ENCODE assay signal across 19 cellular contexts in genomic region chr6:134593024-134593423, GRCh38.
A peak's percentile ranks its signal among the peaks of the same experiment; 100 is the strongest.
DNase-seq lines count a peak whose midpoint lies in the region; ATAC-seq and TF ChIP-seq lines count a peak whose summit lies in the region.
"Had no signal": no experiment of that assay in that cellular context is flagged by ENCODE, and none has a peak within 500 bp of the region (broad histone marks: within the 10 kb centered on the region; RNA-seq: fewer than 3 reads in every experiment).

No MANE protein-coding gene starts in this region.

- BruUV-seq in mammary epithelial cell (replicated peaks; lab: Mats Ljungman, UMichigan) = no TSS peak

- DNase-seq in mammary epithelial cell = no peak
- DNase-seq in globus pallidus (ENCODE audit: low spot score) = peak; percentile 23
- no peak for DNase-seq in foreskin fibroblast
- no peak for DNase-seq in sciatic nerve (ENCODE audit: low spot score)
- no peak for DNase-seq in COLO668 (lab: John Stamatoyannopoulos, UW; ENCODE audit: unreplicated experiment)
- DNase-seq: BE2C, DMS79, NCI-H1105, NCI-H1694, NCI-H2081, NCI-H2171, NCI-H446, NCI-H526, OCI-M1 had no signal

- intact Hi-C loops in mammary epithelial cell (cut with micrococcal nuclease) (no loop called here), sciatic nerve (cut with DNase I) (no loop called here)

- H2AFZ ChIP-seq in mammary epithelial cell (ENCODE audit: low read depth, low read length) = peak overlapping the region; percentile 28
- peak overlapping the region; percentile 10 for H2AFZ ChIP-seq in parathyroid adenoma

- H3K9me3 ChIP-seq in HEK293 (ENCODE audit: control insufficient read depth, insufficient read depth, low read depth, low read length) = no peaks in the 10 kb centered on the region
- no peaks in the 10 kb centered on the region for H3K9me3 ChIP-seq in mammary epithelial cell (replicated peaks; ENCODE audit: insufficient read depth, low read length)
- no peaks in the 10 kb centered on the region for H3K9me3 ChIP-seq in parathyroid adenoma (ENCODE audit: control insufficient read depth, low read length)
- H3K9me3 ChIP-seq: BE2C had no signal

- H3K36me3 ChIP-seq in HEK293 (ENCODE audit: control insufficient read depth in 2 of 2, insufficient read depth in 1 of 2, low read length in 2 of 2) (no peaks in the 10 kb centered on the region), mammary epithelial cell (ENCODE audit: insufficient read depth, low read length) (no peaks in the 10 kb centered on the region), parathyroid adenoma (ENCODE audit: control insufficient read depth, insufficient read depth, low read length) (no peaks in the 10 kb centered on the region)
- H3K36me3 ChIP-seq: BE2C had no signal

- H3K79me2 ChIP-seq in mammary epithelial cell (ENCODE audit: insufficient read depth, low read length) (no peaks in the 10 kb centered on the region), parathyroid adenoma (no peaks in the 10 kb centered on the region)

- H3K27me3 ChIP-seq in mammary epithelial cell (ENCODE audit: insufficient read depth, low read length) (no peaks in the 10 kb centered on the region), parathyroid adenoma (ENCODE audit: control insufficient read depth, insufficient read depth, low read length) (no peaks in the 10 kb centered on the region)
- H3K27me3 ChIP-seq: BE2C had no signal

- CTCF ChIA-PET in HEK293 (lab: Yijun Ruan, JAX) (interaction anchor here (0.6 kb wide), 2 partner anchors 38 to 348 kb away, joined by 3 read pairs; no protein-coding TSS in a partner anchor), mammary epithelial cell (lab: Charles Lee; ENCODE audit: low non-redundant PET) (no interaction called here)

- 0% methylated on average over 1 of the region's 1 CpG for WGBS in mammary epithelial cell (ENCODE audit: low coverage, missing lambda C conversion rate)

- H3K9ac ChIP-seq in mammary epithelial cell (ENCODE audit: insufficient read depth, low read length) (no peak overlapping the region), parathyroid adenoma (no peak overlapping the region)
- H3K9ac ChIP-seq: KMS-11 had no signal

- in situ Hi-C loops in mammary epithelial cell (cut with MboI; ENCODE audit: low sequenced_read_pairs in 2 of 2) = no loop called here

- POLR2A ChIA-PET in HEK293 (lab: Yijun Ruan, JAX) = no interaction called here

- H4K20me1 ChIP-seq in mammary epithelial cell (ENCODE audit: insufficient read depth, low read length) = no peaks in the 10 kb centered on the region

- H3K4me1 ChIP-seq in HEK293 (ENCODE audit: control insufficient read depth, insufficient read depth, low read length) (no peaks in the 10 kb centered on the region), mammary epithelial cell (ENCODE audit: insufficient read depth, low read length) (peaks cover 24% of the 10 kb centered on the region), parathyroid adenoma (peaks cover 5% of the 10 kb centered on the region)
- H3K4me1 ChIP-seq: BE2C had no signal

- H3K27ac ChIP-seq in HEK293 (ENCODE audit: extremely low read depth, low read depth, low read length) = no peak overlapping the region
- H3K27ac ChIP-seq in mammary epithelial cell (ENCODE audit: insufficient read depth, low read depth, low read length) = no peak overlapping the region
- no peak overlapping the region for H3K27ac ChIP-seq in parathyroid adenoma
- H3K27ac ChIP-seq: KMS-11 had no signal

- no peak for ATAC-seq in GM21423 (IDR thresholded peaks at IDR 0.05; ENCODE audit: unreplicated experiment)
- ATAC-seq in sciatic nerve = no peak
- ATAC-seq: Right ventricle myocardium inferior had no signal

- no peak overlapping the region for H3K4me2 ChIP-seq in mammary epithelial cell (ENCODE audit: insufficient read depth, low read depth, low read length)
- H3K4me2 ChIP-seq in parathyroid adenoma (ENCODE audit: low read length) = no peak overlapping the region
- H3K4me2 ChIP-seq: KMS-11 had no signal

- H3K4me3 ChIP-seq in HEK293 (ENCODE audit: low read depth, low read length) = no peak overlapping the region
- no peak overlapping the region for H3K4me3 ChIP-seq in mammary epithelial cell (replicated peaks in 1 of 3; ENCODE audit: insufficient read depth in 1 of 3, low read depth in 2 of 3, low read length in 3 of 3)
- H3K4me3 ChIP-seq in parathyroid adenoma (ENCODE audit: low read depth, low read length) = no peak overlapping the region
- no peak overlapping the region for H3K4me3 ChIP-seq in foreskin fibroblast (ENCODE audit: low read depth in 1 of 2, low read length in 2 of 2)

- dilution Hi-C loops in mammary epithelial cell (cut with HindIII; ENCODE audit: low sequenced_read_pairs) = no loop called here

- TF ChIP-seq CTCF in HEK293 (tag by site-specific recombination; IDR thresholded peaks at IDR 0.05) = no peak
- TF ChIP-seq CTCF in mammary epithelial cell (conservative IDR thresholded peaks at IDR 0.05 in 1 of 2, IDR thresholded peaks at IDR 0.05 in 1 of 2; ENCODE audit: extremely low read depth in 1 of 2, insufficient read depth in 1 of 2, low read depth in 1 of 2, low read length in 2 of 2) = no peak
- TF ChIP-seq CTCF in parathyroid adenoma (IDR thresholded peaks at IDR 0.05) = no peak
- no peak for TF ChIP-seq CTCF in foreskin fibroblast (IDR thresholded peaks at IDR 0.05; ENCODE audit: low read depth, low read length)

TF ChIP-seq in HEK293, 187 proteins besides CTCF, POLR2A, EP300 and RAD21:
- TF ChIP-seq ZNF335 (tag by site-specific recombination; conservative IDR thresholded peaks at IDR 0.05) = no peak
- TF ChIP-seq ZNF561 (tag by site-specific recombination; IDR thresholded peaks at IDR 0.05; ENCODE audit: borderline replicate concordance) = no peak
- peak; percentile 63 for TF ChIP-seq ZIC2 (tag by site-specific recombination; IDR thresholded peaks at IDR 0.05)
TF ChIP-seq in HEK293: peak in this region for 1.
